ENCODE assay signal across 1 cellular context in the genomic region with DNA sequence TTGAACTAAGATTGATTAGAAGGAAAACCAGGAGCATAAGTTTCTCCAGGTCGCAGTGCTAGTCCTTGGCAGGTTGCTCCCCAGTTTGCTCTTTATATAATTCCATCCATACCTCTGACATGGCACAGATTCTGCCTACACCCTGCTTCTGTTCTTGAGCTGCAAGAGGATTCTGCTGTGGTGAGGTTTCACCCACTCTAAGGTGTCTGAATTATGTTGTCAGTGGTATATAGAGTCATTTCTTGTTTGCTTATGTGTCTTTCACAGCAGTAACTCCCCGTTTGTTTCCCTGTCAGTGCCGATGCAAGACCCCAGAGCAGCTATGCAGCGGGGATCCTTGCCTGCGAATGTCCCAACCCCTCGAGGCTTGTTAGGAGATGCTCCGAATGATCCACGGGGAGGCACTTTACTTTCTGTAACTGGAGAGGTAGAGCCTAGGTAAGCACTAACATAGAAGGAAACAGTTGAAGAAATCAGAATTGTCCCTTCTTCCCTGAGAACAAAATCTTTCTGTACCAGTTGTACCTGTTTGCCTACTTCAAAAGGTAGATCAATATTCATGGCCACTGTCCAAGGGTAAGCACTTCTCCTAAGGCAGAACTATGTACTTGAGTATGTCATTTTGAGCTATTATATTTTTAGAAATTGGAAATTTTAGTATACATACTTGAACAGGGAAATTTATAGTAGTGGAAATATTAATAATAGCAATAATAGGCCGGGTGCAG.
TF ChIP-seq lines count a peak whose summit lies in the region.

No MANE protein-coding gene starts in this region.

TF ChIP-seq in A549, 52 proteins besides CTCF, POLR2A, EP300 and RAD21:
- TF ChIP-seq, protein P1, sequence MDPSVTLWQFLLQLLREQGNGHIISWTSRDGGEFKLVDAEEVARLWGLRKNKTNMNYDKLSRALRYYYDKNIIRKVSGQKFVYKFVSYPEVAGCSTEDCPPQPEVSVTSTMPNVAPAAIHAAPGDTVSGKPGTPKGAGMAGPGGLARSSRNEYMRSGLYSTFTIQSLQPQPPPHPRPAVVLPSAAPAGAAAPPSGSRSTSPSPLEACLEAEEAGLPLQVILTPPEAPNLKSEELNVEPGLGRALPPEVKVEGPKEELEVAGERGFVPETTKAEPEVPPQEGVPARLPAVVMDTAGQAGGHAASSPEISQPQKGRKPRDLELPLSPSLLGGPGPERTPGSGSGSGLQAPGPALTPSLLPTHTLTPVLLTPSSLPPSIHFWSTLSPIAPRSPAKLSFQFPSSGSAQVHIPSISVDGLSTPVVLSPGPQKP (IDR thresholded peaks at IDR 0.05; ENCODE audit: low read depth, low read length): no peak
- TF ChIP-seq, protein P2, sequence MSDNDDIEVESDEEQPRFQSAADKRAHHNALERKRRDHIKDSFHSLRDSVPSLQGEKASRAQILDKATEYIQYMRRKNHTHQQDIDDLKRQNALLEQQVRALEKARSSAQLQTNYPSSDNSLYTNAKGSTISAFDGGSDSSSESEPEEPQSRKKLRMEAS (IDR thresholded peaks at IDR 0.05): no peak
- no peak for TF ChIP-seq ZC3H11A (IDR thresholded peaks at IDR 0.05)
- TF ChIP-seq GATA3 (IDR thresholded peaks at IDR 0.05; ENCODE audit: borderline replicate concordance): no peak
- TF ChIP-seq, protein P3, sequence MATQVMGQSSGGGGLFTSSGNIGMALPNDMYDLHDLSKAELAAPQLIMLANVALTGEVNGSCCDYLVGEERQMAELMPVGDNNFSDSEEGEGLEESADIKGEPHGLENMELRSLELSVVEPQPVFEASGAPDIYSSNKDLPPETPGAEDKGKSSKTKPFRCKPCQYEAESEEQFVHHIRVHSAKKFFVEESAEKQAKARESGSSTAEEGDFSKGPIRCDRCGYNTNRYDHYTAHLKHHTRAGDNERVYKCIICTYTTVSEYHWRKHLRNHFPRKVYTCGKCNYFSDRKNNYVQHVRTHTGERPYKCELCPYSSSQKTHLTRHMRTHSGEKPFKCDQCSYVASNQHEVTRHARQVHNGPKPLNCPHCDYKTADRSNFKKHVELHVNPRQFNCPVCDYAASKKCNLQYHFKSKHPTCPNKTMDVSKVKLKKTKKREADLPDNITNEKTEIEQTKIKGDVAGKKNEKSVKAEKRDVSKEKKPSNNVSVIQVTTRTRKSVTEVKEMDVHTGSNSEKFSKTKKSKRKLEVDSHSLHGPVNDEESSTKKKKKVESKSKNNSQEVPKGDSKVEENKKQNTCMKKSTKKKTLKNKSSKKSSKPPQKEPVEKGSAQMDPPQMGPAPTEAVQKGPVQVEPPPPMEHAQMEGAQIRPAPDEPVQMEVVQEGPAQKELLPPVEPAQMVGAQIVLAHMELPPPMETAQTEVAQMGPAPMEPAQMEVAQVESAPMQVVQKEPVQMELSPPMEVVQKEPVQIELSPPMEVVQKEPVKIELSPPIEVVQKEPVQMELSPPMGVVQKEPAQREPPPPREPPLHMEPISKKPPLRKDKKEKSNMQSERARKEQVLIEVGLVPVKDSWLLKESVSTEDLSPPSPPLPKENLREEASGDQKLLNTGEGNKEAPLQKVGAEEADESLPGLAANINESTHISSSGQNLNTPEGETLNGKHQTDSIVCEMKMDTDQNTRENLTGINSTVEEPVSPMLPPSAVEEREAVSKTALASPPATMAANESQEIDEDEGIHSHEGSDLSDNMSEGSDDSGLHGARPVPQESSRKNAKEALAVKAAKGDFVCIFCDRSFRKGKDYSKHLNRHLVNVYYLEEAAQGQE (IDR thresholded peaks at IDR 0.05): no peak
- TF ChIP-seq NPAS2 (CRISPR knock-in tag; IDR thresholded peaks at IDR 0.05; ENCODE audit: borderline replicate concordance): no peak
- no peak for TF ChIP-seq CEBPB (IDR thresholded peaks at IDR 0.05)
- no peak for TF ChIP-seq TP53 (CRISPR knock-in tag; IDR thresholded peaks at IDR 0.05)
- TF ChIP-seq SMC3 (IDR thresholded peaks at IDR 0.05): no peak
- no peak for TF ChIP-seq FOSB (CRISPR knock-in tag; IDR thresholded peaks at IDR 0.05)
- no peak for TF ChIP-seq NR3C1 (IDR thresholded peaks at IDR 0.05)
- TF ChIP-seq FOXS1 (CRISPR knock-in tag; IDR thresholded peaks at IDR 0.05): no peak
- TF ChIP-seq ZSCAN20 (CRISPR knock-in tag; IDR thresholded peaks at IDR 0.05): no peak
- no peak for TF ChIP-seq POLR2AphosphoS2 (conservative IDR thresholded peaks at IDR 0.05; ENCODE audit: low read length)
- no peak for TF ChIP-seq RCOR1 (IDR thresholded peaks at IDR 0.05; ENCODE audit: low read depth, low read length)
- no peak for TF ChIP-seq PBX3 (IDR thresholded peaks at IDR 0.05)
- no peak for TF ChIP-seq CBX8 (IDR thresholded peaks at IDR 0.05)
- no peak for TF ChIP-seq FOSL2 (IDR thresholded peaks at IDR 0.05)
- no peak for TF ChIP-seq FOSL2 (CRISPR knock-in tag; IDR thresholded peaks at IDR 0.05)
